ENCODE assay signal across 8 cellular contexts in the genomic region with DNA sequence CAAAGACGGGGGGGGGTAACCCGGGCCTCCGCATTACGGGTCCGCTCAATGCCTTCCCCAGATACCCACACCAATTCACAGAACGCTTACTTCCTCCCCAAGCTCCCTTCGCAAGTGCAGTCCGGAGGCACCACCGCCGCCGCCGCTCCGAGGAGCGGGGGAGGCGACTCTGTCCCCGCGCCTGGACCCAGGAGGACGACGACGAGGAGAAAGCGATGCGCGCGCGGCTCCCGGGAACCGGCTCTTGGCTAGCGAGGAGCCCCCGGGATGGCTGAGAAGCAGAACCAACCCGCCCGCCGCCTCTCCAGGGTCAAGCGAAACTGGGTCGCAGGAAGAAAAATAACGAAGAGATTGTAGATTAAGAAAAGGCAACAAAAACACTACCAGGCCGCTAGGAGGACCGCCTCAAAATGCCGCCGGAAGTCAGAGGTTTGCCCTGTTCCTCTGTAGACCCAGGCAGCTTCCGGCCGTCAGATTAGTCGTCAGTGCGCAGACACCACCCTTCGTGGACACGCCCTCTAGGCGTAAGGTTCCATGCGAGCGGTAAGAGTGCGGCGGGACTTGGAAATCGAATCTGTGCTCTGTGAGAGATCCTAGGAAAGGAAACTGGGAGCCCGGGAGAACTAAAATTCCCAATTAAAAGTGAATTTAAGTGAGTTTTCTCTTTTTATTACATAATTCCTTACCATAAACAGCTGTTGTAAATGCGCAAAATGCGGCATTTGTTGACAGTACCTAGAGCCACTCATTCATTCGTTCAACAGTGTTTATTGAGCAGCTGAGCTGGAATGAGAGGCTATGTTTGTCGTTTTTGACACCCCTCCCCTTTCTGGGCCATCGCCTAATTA. TPM values are rescaled to one million over a fixed set of nuclear protein-coding genes. Genes with fewer than 3 reads are reported as not detected.
DNase-seq lines count a peak whose midpoint lies in the region; ATAC-seq and TF ChIP-seq lines count a peak whose summit lies in the region.

A gene with protein sequence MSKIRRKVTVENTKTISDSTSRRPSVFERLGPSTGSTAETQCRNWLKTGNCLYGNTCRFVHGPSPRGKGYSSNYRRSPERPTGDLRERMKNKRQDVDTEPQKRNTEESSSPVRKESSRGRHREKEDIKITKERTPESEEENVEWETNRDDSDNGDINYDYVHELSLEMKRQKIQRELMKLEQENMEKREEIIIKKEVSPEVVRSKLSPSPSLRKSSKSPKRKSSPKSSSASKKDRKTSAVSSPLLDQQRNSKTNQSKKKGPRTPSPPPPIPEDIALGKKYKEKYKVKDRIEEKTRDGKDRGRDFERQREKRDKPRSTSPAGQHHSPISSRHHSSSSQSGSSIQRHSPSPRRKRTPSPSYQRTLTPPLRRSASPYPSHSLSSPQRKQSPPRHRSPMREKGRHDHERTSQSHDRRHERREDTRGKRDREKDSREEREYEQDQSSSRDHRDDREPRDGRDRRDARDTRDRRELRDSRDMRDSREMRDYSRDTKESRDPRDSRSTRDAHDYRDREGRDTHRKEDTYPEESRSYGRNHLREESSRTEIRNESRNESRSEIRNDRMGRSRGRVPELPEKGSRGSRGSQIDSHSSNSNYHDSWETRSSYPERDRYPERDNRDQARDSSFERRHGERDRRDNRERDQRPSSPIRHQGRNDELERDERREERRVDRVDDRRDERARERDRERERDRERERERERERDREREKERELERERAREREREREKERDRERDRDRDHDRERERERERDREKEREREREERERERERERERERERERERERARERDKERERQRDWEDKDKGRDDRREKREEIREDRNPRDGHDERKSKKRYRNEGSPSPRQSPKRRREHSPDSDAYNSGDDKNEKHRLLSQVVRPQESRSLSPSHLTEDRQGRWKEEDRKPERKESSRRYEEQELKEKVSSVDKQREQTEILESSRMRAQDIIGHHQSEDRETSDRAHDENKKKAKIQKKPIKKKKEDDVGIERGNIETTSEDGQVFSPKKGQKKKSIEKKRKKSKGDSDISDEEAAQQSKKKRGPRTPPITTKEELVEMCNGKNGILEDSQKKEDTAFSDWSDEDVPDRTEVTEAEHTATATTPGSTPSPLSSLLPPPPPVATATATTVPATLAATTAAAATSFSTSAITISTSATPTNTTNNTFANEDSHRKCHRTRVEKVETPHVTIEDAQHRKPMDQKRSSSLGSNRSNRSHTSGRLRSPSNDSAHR (N-terminal part only) (minus strand): TSS at position 433 of the 848 bp plus-strand sequence. CDS start 7,239 bp downstream, outside the sequence.

- no peaks in the 10 kb centered on the region for H3K36me3 ChIP-seq in uterus

- no peaks in the 10 kb centered on the region for H3K9me3 ChIP-seq in right cardiac atrium (ENCODE audit: control insufficient read depth, low read length)
- H3K9me3 ChIP-seq in uterus: no peaks in the 10 kb centered on the region

- intact Hi-C loops in T-helper 2 cell treated with Interferon-gamma antibody and Interleukin-4, amounts not matched to agents 100 ng/mL and 5 ng/mL, for 36 hours (cut with micrococcal nuclease): loop anchor here (1.0 to 10.0 kb wide), 9 partner anchors 74 to 1064 kb away; partner anchors contain the start of genes COG3, GPALPP1, LCP1 and LRCH1
- intact Hi-C loops in right cardiac atrium (cut with DNase I): no loop called here
- intact Hi-C loops in uterus (cut with DNase I; ENCODE audit: low total_unique reads): no loop called here

- peak; percentile 49 to 56 for TF ChIP-seq POLR2A in uterus (IDR thresholded peaks at IDR 0.05)

- H3K27ac ChIP-seq in right cardiac atrium (ENCODE audit: low read length) (peak within 1 kb of the TSS; percentile 59), uterus (peak within 1 kb of the TSS; percentile 93 to 94)

- WGBS in right cardiac atrium: under 1% methylated on average over 57 of the region's 57 CpGs

- H3K4me1 ChIP-seq in right cardiac atrium (ENCODE audit: control insufficient read depth, insufficient read depth, low read length) (no peaks in the 10 kb centered on the region), uterus (peaks cover 0 to 6% of the 10 kb centered on the region in 2 donors)

- H3K4me3 ChIP-seq in right cardiac atrium (ENCODE audit: low read length): peak within 1 kb of the TSS; percentile 69
- peak within 1 kb of the TSS; percentile 98 to 100 for H3K4me3 ChIP-seq in uterus

- H3K27me3 ChIP-seq in right cardiac atrium (ENCODE audit: control insufficient read depth, insufficient read depth) (no peaks in the 10 kb centered on the region), uterus (no peaks in the 10 kb centered on the region)

- ATAC-seq in GM18499 (IDR thresholded peaks at IDR 0.05; ENCODE audit: insufficient read depth, unreplicated experiment) (peak; percentile 93), HG02943 (IDR thresholded peaks at IDR 0.05; ENCODE audit: low read depth, unreplicated experiment) (peak; percentile 100), right cardiac atrium (peak; percentile 100)

- DNase-seq in NCI-H187 treated with DMSO at 0.1 percent for 48 hours (lab: John Stamatoyannopoulos, UW) (peak; percentile 71), anterior cingulate cortex (lab: John Stamatoyannopoulos, UW) (peak; percentile 59 to 97 (median 90)), right cardiac atrium (peak; percentile 94 to 97 (median 95)), pulmonary artery endothelial cell (ENCODE audit: low read depth, low spot score) (peak; percentile 90), uterus (peak; percentile 89 to 91)

- TF ChIP-seq CTCF in uterus (IDR thresholded peaks at IDR 0.05): peak; percentile 28 to 57 (median 44)

RNA-seq across cellular contexts. Expression of the gene that starts here (rescaled TPM):
- total RNA-seq in T-helper 2 cell treated with Interferon-gamma antibody and Interleukin-4, amounts not matched to agents 100 ng/mL and 5 ng/mL, for 36 hours: 42.3 and 45.9 TPM in 2 replicates
- total RNA-seq in right cardiac atrium: 10 to 100 TPM; 33.8 to 42.0 (median 35.1) TPM
- 14.2 TPM for polyA plus RNA-seq in right cardiac atrium
- total RNA-seq in pulmonary artery endothelial cell: 11.1 and 18.7 TPM in 2 replicates
- total RNA-seq in uterus: 10 to 100 TPM; 16.5 to 73.0 (median 37.1) TPM

Comparison
In these comparisons a context has a peak if more than half of its experiments do, and no peak if none do; other contexts are left out.
1. Peak in every context shown above with its lines: DNase-seq, ATAC-seq, H3K4me3 ChIP-seq and H3K27ac ChIP-seq.